1 cellular context compared by ENCODE assay signal in genomic region chr4:9722131-9722530, GRCh38. TPM values are rescaled to one million over a fixed set of nuclear protein-coding genes. Genes with fewer than 3 reads are reported as not detected.
"Had no signal": no experiment of that assay in that cellular context is flagged by ENCODE, and none has a peak within 500 bp of the region (broad histone marks: within the 10 kb centered on the region; RNA-seq: fewer than 3 reads in every experiment).

No MANE protein-coding gene starts in this region.

RNA-seq across cellular contexts. Expression of gene DRD5, which starts 59.3 kb away (rescaled TPM):
- polyA plus RNA-seq: SK-N-SH had no signal
